In genomic region chr4:83082777-83083176, GRCh38 we compare ENCODE assay signal across 16 cellular contexts. TPM values are rescaled to one million over a fixed set of nuclear protein-coding genes. Genes with fewer than 3 reads are reported as not detected.
DNase-seq lines count a peak whose midpoint lies in the region; ATAC-seq and TF ChIP-seq lines count a peak whose summit lies in the region.
"Had no signal": no experiment of that assay in that cellular context is flagged by ENCODE, and none has a peak within 500 bp of the region (broad histone marks: within the 10 kb centered on the region; RNA-seq: fewer than 3 reads in every experiment).

No MANE protein-coding gene starts in this region.

- no peak overlapping the region for H2AFZ ChIP-seq in neural progenitor cell (replicated peaks)

- POLR2A ChIA-PET in naive thymus-derived CD8-positive, alpha-beta T cell (lab: Charles Lee) = interaction anchor here (0.6 to 6.4 kb wide), 9 partner anchors 13 to 201 kb away, joined by 3 to 109 read pairs (median 7); partner anchors contain the start of genes COQ2, PLAC8 and THAP9

- no peaks in the 10 kb centered on the region for H3K9me3 Mint-ChIP-seq in activated T-helper 17 cell treated with anti-CD3 and anti-CD28 coated beads, Interleukin-2, amount 50 U/mL, for 72 hours
- peaks cover 0 to 5% (median 0%) of the 10 kb centered on the region in 9 donors for H3K9me3 Mint-ChIP-seq in naive thymus-derived CD8-positive, alpha-beta T cell
- H3K9me3 Mint-ChIP-seq in neural progenitor cell = peaks cover 2% of the 10 kb centered on the region
- H3K9me3 Mint-ChIP-seq: activated CD4-positive, alpha-beta memory T cell treated with anti-CD3 and anti-CD28 coated beads, Interleukin-2, amount 10 ng/mL, durations not matched to agents 7 days and 5 days had no signal

- H3F3A ChIP-seq in neural progenitor cell (ENCODE audit: low read depth) = no peaks in the 10 kb centered on the region

- H3K4me1 Mint-ChIP-seq in activated T-helper 17 cell treated with anti-CD3 and anti-CD28 coated beads, Interleukin-2, amount 50 U/mL, for 72 hours = peaks cover 5% of the 10 kb centered on the region
- peaks cover 19 to 52% (median 34%) of the 10 kb centered on the region in 4 donors for H3K4me1 Mint-ChIP-seq in naive thymus-derived CD8-positive, alpha-beta T cell
- no peaks in the 10 kb centered on the region for H3K4me1 Mint-ChIP-seq in neural progenitor cell

- no peak overlapping the region for H3K9ac ChIP-seq in neural progenitor cell

- no peak for TF ChIP-seq CTCF in foreskin fibroblast (IDR thresholded peaks at IDR 0.05; ENCODE audit: low read depth, low read length)
- no peak for TF ChIP-seq CTCF in neural progenitor cell (IDR thresholded peaks at IDR 0.05)

- H4K20me1 ChIP-seq in neural progenitor cell (ENCODE audit: low read depth) = no peaks in the 10 kb centered on the region

- H3K4me3 ChIP-seq in foreskin fibroblast (ENCODE audit: low read depth in 1 of 2, low read length in 2 of 2) (no peak overlapping the region), neural progenitor cell (no peak overlapping the region)
- H3K4me3 ChIP-seq: A549, thoracic aorta had no signal

- H3K27ac Mint-ChIP-seq in activated T-helper 17 cell treated with anti-CD3 and anti-CD28 coated beads, Interleukin-2, amount 50 U/mL, for 72 hours = peak overlapping the region; percentile 52
- H3K27ac Mint-ChIP-seq in naive thymus-derived CD8-positive, alpha-beta T cell = peak overlapping the region; percentile 94 to 99 (median 98)
- H3K27ac Mint-ChIP-seq in neural progenitor cell = no peak overlapping the region

- peaks cover 15% of the 10 kb centered on the region for H3K36me3 Mint-ChIP-seq in activated T-helper 17 cell treated with anti-CD3 and anti-CD28 coated beads, Interleukin-2, amount 50 U/mL, for 72 hours (ENCODE audit: low read depth)
- peaks cover 0 to 26% (median 5%) of the 10 kb centered on the region in 3 donors for H3K36me3 Mint-ChIP-seq in naive thymus-derived CD8-positive, alpha-beta T cell
- H3K36me3 Mint-ChIP-seq in neural progenitor cell = no peaks in the 10 kb centered on the region

- H3K27me3 Mint-ChIP-seq in activated T-helper 17 cell treated with anti-CD3 and anti-CD28 coated beads, Interleukin-2, amount 50 U/mL, for 72 hours = no peaks in the 10 kb centered on the region
- no peaks in the 10 kb centered on the region for H3K27me3 Mint-ChIP-seq in naive thymus-derived CD8-positive, alpha-beta T cell
- H3K27me3 Mint-ChIP-seq in neural progenitor cell (ENCODE audit: insufficient read depth, low read depth) = peaks cover 5% of the 10 kb centered on the region
- H3K27me3 Mint-ChIP-seq: activated CD4-positive, alpha-beta memory T cell treated with anti-CD3 and anti-CD28 coated beads, Interleukin-2, amount 10 ng/mL, durations not matched to agents 7 days and 5 days had no signal

- peak; percentile 7 for DNase-seq in NK-92 treated with Interleukin-12 subunit alpha and Interleukin-12 subunit beta, amount 100 ng/mL, for 24 hours (lab: John Stamatoyannopoulos, UW)
- DNase-seq in NK-92 (lab: John Stamatoyannopoulos, UW; ENCODE audit: unreplicated experiment) = no peak
- peak; percentile 69 for DNase-seq in HT1080 (ENCODE audit: low read depth)
- DNase-seq in naive thymus-derived CD8-positive, alpha-beta T cell = no peak
- no peak for DNase-seq in foreskin fibroblast
- DNase-seq in neural progenitor cell (ENCODE audit: low spot score) = no peak
- DNase-seq: activated CD4-positive, alpha-beta memory T cell treated with anti-CD3 and anti-CD28 coated beads, Interleukin-2, amount 10 ng/mL, durations not matched to agents 7 days and 5 days; DMS53; erythroblast; hypothalamus; NCI-H1092 treated with DMSO at 0.1 percent for 48 hours; NCI-H774 had no signal

- H3K4me3 Mint-ChIP-seq in activated T-helper 17 cell treated with anti-CD3 and anti-CD28 coated beads, Interleukin-2, amount 50 U/mL, for 72 hours = no peak overlapping the region
- peak overlapping the region in 2 of 10 donors; percentile 33 to 62 for H3K4me3 Mint-ChIP-seq in naive thymus-derived CD8-positive, alpha-beta T cell
- H3K4me3 Mint-ChIP-seq in neural progenitor cell = no peak overlapping the region
- H3K4me3 Mint-ChIP-seq: activated CD4-positive, alpha-beta memory T cell treated with anti-CD3 and anti-CD28 coated beads, Interleukin-2, amount 10 ng/mL, durations not matched to agents 7 days and 5 days had no signal

- no peak overlapping the region for H3K27ac ChIP-seq in neural progenitor cell
- H3K27ac ChIP-seq: A549, thoracic aorta had no signal

- no peaks in the 10 kb centered on the region for H3K27me3 ChIP-seq in neural progenitor cell

- no peak overlapping the region for H3K4me2 ChIP-seq in neural progenitor cell
- H3K4me2 ChIP-seq: A549 had no signal

- no peaks in the 10 kb centered on the region for H3K36me3 ChIP-seq in neural progenitor cell
- H3K36me3 ChIP-seq: thoracic aorta had no signal

- H3K9me3 ChIP-seq in neural progenitor cell (ENCODE audit: low read depth) = no peaks in the 10 kb centered on the region
- H3K9me3 ChIP-seq: A549, thoracic aorta had no signal

- no peaks in the 10 kb centered on the region for H3K4me1 ChIP-seq in neural progenitor cell
- H3K4me1 ChIP-seq: A549 had no signal

- H3K79me2 ChIP-seq in neural progenitor cell (ENCODE audit: low read depth) = no peaks in the 10 kb centered on the region

- ATAC-seq in activated T-helper 17 cell treated with anti-CD3 and anti-CD28 coated beads, Interleukin-2, amount 50 U/mL, for 72 hours (replicated peaks) = peak; percentile 56
- no peak for ATAC-seq in naive thymus-derived CD8-positive, alpha-beta T cell
- ATAC-seq in HG03469 (IDR thresholded peaks at IDR 0.05; ENCODE audit: unreplicated experiment) = no peak

RNA-seq across cellular contexts. Expression of gene PLAC8, which starts 31.8 kb away (rescaled TPM):
- not detected in 2 replicates for total RNA-seq in HT1080 (2014; rRNA removed; shearing (Covaris generic))
- 1.1 and 2.5 TPM in 2 replicates for polyA plus RNA-seq in HT1080 (2015; cell fraction: cytosol; rRNA removed)
- polyA plus RNA-seq in HT1080 (2015; cell fraction: nucleus; rRNA removed) = 1.0 and 1.8 TPM in 2 replicates
- total RNA-seq in activated T-helper 17 cell treated with anti-CD3 and anti-CD28 coated beads, Interleukin-2, amount 50 U/mL, for 72 hours = 10 to 100 TPM; 19.9 to 58.9 TPM
- total RNA-seq in naive thymus-derived CD8-positive, alpha-beta T cell = 100 to 1,000 TPM; 222 to 258 TPM
- 100 to 1,000 TPM; 470 to 615 (median 609) TPM for polyA plus RNA-seq in naive thymus-derived CD8-positive, alpha-beta T cell
- total RNA-seq in neural progenitor cell (ENCODE audit: low replicate concordance) = 0.15 TPM in 1 of 2 replicates, not detected in the other

RNA-seq across cellular contexts. Expression of gene COPS4, which starts 47.8 kb away (rescaled TPM):
- 48.6 and 66.7 TPM in 2 replicates for total RNA-seq in HT1080 (2014; rRNA removed; shearing (Covaris generic))
- 45.3 and 48.1 TPM in 2 replicates for polyA plus RNA-seq in HT1080 (2015; cell fraction: cytosol; rRNA removed)
- polyA plus RNA-seq in HT1080 (2015; cell fraction: nucleus; rRNA removed) = 38.4 and 44.5 TPM in 2 replicates
- 10 to 100 TPM; 18.6 to 24.4 TPM for total RNA-seq in activated T-helper 17 cell treated with anti-CD3 and anti-CD28 coated beads, Interleukin-2, amount 50 U/mL, for 72 hours
- total RNA-seq in naive thymus-derived CD8-positive, alpha-beta T cell = 10 to 100 TPM; 26.1 to 28.9 TPM
- polyA plus RNA-seq in naive thymus-derived CD8-positive, alpha-beta T cell = 10 to 100 TPM; 58.4 to 62.5 (median 61.2) TPM
- 73.9 and 92.4 TPM in 2 replicates for total RNA-seq in neural progenitor cell (ENCODE audit: low replicate concordance)

Comparison
In these comparisons a context has a peak if more than half of its experiments do, and no peak if none do; other contexts are left out.
1. DNase-seq: peak in NK-92 treated with Interleukin-12 subunit alpha and Interleukin-12 subunit beta, amount 100 ng/mL, for 24 hours (single experiment) and HT1080 (single experiment); none in NK-92 (single experiment), naive thymus-derived CD8-positive, alpha-beta T cell (0 of 10), foreskin fibroblast (0 of 2) and neural progenitor cell (single experiment).
2. RNA of gene PLAC8, which starts 31.8 kb away (total RNA-seq): 222 to 258 TPM in naive thymus-derived CD8-positive, alpha-beta T cell and 19.9 to 58.9 TPM in activated T-helper 17 cell treated with anti-CD3 and anti-CD28 coated beads, Interleukin-2, amount 50 U/mL, for 72 hours; 0.15 TPM in neural progenitor cell and not detected in HT1080; every median in the first group is over 10 times any median in the second.